Comparison of ENCODE assay signal across 10 cellular contexts in the genomic region with DNA sequence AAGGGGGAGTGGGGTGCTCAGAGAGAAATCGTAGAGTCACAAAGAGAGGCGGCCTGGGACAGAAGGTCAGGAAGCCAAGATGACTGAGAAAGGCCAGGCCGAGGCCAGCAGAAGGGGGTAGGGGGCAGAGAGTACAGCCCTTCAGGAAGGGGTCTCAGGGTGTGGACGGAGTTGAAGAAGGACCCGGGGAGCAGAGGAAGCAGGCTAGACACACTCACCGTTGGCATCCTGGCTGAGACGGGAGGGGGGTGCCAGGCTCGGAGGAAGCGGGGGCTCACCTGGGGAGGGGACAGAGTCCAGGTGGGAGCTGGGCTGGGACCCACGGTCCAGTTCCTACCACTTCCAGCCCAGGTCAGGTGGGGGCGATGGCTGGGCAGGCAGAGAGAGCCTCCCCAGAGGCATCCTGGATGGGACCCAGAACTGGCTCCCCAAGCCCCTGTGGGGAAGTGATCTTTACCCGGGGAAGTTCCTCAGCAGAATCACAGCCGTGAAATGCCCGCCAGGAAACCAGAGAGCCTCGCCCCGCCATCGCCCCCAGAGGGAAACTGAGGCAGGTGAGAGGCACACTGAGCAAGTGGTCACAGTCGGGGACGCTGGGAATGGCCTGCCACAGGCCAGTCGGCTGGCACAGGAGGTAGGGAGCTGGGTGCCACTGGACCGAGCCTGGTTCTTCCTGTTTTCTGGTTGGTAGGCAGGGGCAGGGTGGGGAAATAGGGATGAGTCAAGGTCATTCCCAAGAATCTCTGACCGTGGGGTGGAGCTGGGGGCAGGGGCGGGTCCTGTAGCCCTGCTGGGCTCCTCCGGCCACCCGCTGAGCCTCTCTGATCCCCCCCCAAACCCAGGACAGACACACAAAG.
DNase-seq lines count a peak whose midpoint lies in the region; ATAC-seq and TF ChIP-seq lines count a peak whose summit lies in the region.
"Had no signal": no experiment of that assay in that cellular context is flagged by ENCODE, and none has a peak within 500 bp of the region (broad histone marks: within the 10 kb centered on the region; RNA-seq: fewer than 3 reads in every experiment).

No MANE protein-coding gene starts in this region.

- peak overlapping the region; percentile 54 to 82 for H3K27ac Mint-ChIP-seq in effector memory CD8-positive, alpha-beta T cell
- no peak overlapping the region for H3K27ac Mint-ChIP-seq in nephron progenitor cell

- peak overlapping the region; percentile 91 for H3K4me2 ChIP-seq in Loucy (ENCODE audit: low read depth, low read length, poor library complexity, severe bottlenecking)

- H3K9me3 ChIP-seq in Loucy (ENCODE audit: insufficient read depth, low read depth, low read length) = no peaks in the 10 kb centered on the region; the same call in 1 of the 2 replicates

- H4K20me1 ChIP-seq in Loucy (ENCODE audit: insufficient read depth, low read length, poor library complexity, severe bottlenecking) = no peaks in the 10 kb centered on the region

- no peak for ATAC-seq in effector memory CD8-positive, alpha-beta T cell (replicated peaks)
- ATAC-seq in GM21381 (IDR thresholded peaks at IDR 0.05; ENCODE audit: unreplicated experiment) (no peak), GM21515 (IDR thresholded peaks at IDR 0.05; ENCODE audit: unreplicated experiment) (no peak)

- no peaks in the 10 kb centered on the region for H3F3A ChIP-seq in Loucy (ENCODE audit: low read depth)

- peaks cover 5% of the 10 kb centered on the region; the same call in 1 of the 2 replicates for H3K36me3 ChIP-seq in Loucy (ENCODE audit: insufficient read depth, low read length)
- H3K36me3 ChIP-seq: SJSA1 had no signal

- H3K9me3 Mint-ChIP-seq in effector memory CD8-positive, alpha-beta T cell = peaks cover 8 to 11% of the 10 kb centered on the region in 2 donors
- H3K9me3 Mint-ChIP-seq in nephron progenitor cell = peaks cover 22% of the 10 kb centered on the region

- H3K4me1 Mint-ChIP-seq in effector memory CD8-positive, alpha-beta T cell (ENCODE audit: low read depth in 2 of 2) = peaks cover 22 to 26% of the 10 kb centered on the region in 2 donors
- H3K4me1 Mint-ChIP-seq in nephron progenitor cell = no peaks in the 10 kb centered on the region

- H3K4me3 ChIP-seq in Loucy (ENCODE audit: low read length, poor library complexity, severe bottlenecking) = peak overlapping the region; percentile 83
- H3K4me3 ChIP-seq: SJSA1 had no signal

- TF ChIP-seq CTCF in Loucy (conservative IDR thresholded peaks at IDR 0.05; ENCODE audit: low read length) (0 out of 2 replicates have a peak, but pooled peaks have one; percentile 21), nephron progenitor cell (IDR thresholded peaks at IDR 0.05) (no peak)

- peak overlapping the region; percentile 80 to 84 for H3K4me3 Mint-ChIP-seq in effector memory CD8-positive, alpha-beta T cell
- H3K4me3 Mint-ChIP-seq in nephron progenitor cell = peak overlapping the region; percentile 57

- H3K4me1 ChIP-seq in Loucy (ENCODE audit: insufficient read depth, low read length, poor library complexity, severe bottlenecking) = peaks cover 9% of the 10 kb centered on the region
- H3K4me1 ChIP-seq: SJSA1 had no signal

- peak overlapping the region; percentile 94 for H3K9ac ChIP-seq in Loucy (ENCODE audit: low read depth, low read length, poor library complexity, severe bottlenecking)

- peaks cover 36% of the 10 kb centered on the region for H3K36me3 Mint-ChIP-seq in effector memory CD8-positive, alpha-beta T cell (ENCODE audit: insufficient read depth)
- peaks cover 5% of the 10 kb centered on the region for H3K36me3 Mint-ChIP-seq in nephron progenitor cell (ENCODE audit: low read depth)

- peak overlapping the region; percentile 99; the same call in 1 of the 2 replicates for H2AFZ ChIP-seq in Loucy (ENCODE audit: low read length)

- DNase-seq in D341Med (ENCODE audit: low spot score) (peak; percentile 43), nephron progenitor cell (no peak), DMS53 treated with DMSO at 0.1 percent for 48 hours (lab: John Stamatoyannopoulos, UW; ENCODE audit: unreplicated experiment) (no peak), NCI-H1105 treated with DMSO at 0.1 percent for 48 hours (lab: John Stamatoyannopoulos, UW) (no peak)
- no peak for DNase-seq in effector memory CD8-positive, alpha-beta T cell
- DNase-seq: NCI-H1436 treated with DMSO at 0.1 percent for 48 hours had no signal

- no peaks in the 10 kb centered on the region for H3K9me2 ChIP-seq in Loucy (replicated peaks; ENCODE audit: low read depth, low read length)

- peaks cover 4% of the 10 kb centered on the region for H3K27me3 ChIP-seq in Loucy (ENCODE audit: insufficient read depth, low read length, poor library complexity, severe bottlenecking)

- H3K79me2 ChIP-seq in Loucy (ENCODE audit: insufficient read depth, low read length) = peaks cover 15% of the 10 kb centered on the region

- H3K27me3 Mint-ChIP-seq in effector memory CD8-positive, alpha-beta T cell = no peaks in the 10 kb centered on the region
- peaks cover 79% of the 10 kb centered on the region for H3K27me3 Mint-ChIP-seq in nephron progenitor cell (ENCODE audit: low read depth, poor library complexity)
